In genomic region chr2:46977899-46978298, GRCh38 we compare ENCODE assay signal across 12 cellular contexts. TPM values are rescaled to one million over a fixed set of nuclear protein-coding genes. Genes with fewer than 3 reads are reported as not detected.
DNase-seq lines count a peak whose midpoint lies in the region; ATAC-seq and TF ChIP-seq lines count a peak whose summit lies in the region.
"Had no signal": no experiment of that assay in that cellular context is flagged by ENCODE, and none has a peak within 500 bp of the region (broad histone marks: within the 10 kb centered on the region; RNA-seq: fewer than 3 reads in every experiment).

No MANE protein-coding gene starts in this region.

- H3K9me3 Mint-ChIP-seq in T-cell = no peaks in the 10 kb centered on the region
- no peaks in the 10 kb centered on the region for H3K9me3 Mint-ChIP-seq in memory B cell
- no peaks in the 10 kb centered on the region for H3K9me3 Mint-ChIP-seq in Calu3 (ENCODE audit: low read depth, unreplicated experiment)
- H3K9me3 Mint-ChIP-seq: mesothelial cell of epicardium had no signal

- H3K4me1 Mint-ChIP-seq in T-cell (peaks cover 37 to 48% (median 47%) of the 10 kb centered on the region in 3 donors), memory B cell (peaks cover 50% of the 10 kb centered on the region), Calu3 (ENCODE audit: low read depth, unreplicated experiment) (no peaks in the 10 kb centered on the region)
- H3K4me1 Mint-ChIP-seq: mesothelial cell of epicardium had no signal

- H3K27ac Mint-ChIP-seq in T-cell = peak overlapping the region; percentile 81 to 89
- peak overlapping the region; percentile 97 for H3K27ac Mint-ChIP-seq in memory B cell
- H3K27ac Mint-ChIP-seq in Calu3 (ENCODE audit: unreplicated experiment) = no peak overlapping the region
- H3K27ac Mint-ChIP-seq: mesothelial cell of epicardium had no signal

- CTCF ChIA-PET in T-cell (lab: Charles Lee) = interaction anchor here (0.6 to 1.7 kb wide), 7 partner anchors 10 to 917 kb away, joined by 3 read pairs; partner anchors contain the start of gene MSH2 (in 2 of the 2)
- CTCF ChIA-PET in Calu3 (lab: Charles Lee) = no interaction called here

- peaks cover 40% of the 10 kb centered on the region for H3K36me3 Mint-ChIP-seq in T-cell
- peaks cover 27% of the 10 kb centered on the region for H3K36me3 Mint-ChIP-seq in memory B cell
- peaks cover 21% of the 10 kb centered on the region for H3K36me3 Mint-ChIP-seq in Calu3 (ENCODE audit: insufficient read depth, unreplicated experiment)

- BruUV-seq in Calu3 (replicated peaks; lab: Mats Ljungman, UMichigan) = no TSS peak

- H3K4me3 Mint-ChIP-seq in T-cell (peak overlapping the region in 1 of 3 donors; percentile 27), memory B cell (peak overlapping the region; percentile 74), Calu3 (ENCODE audit: low read depth, unreplicated experiment) (no peak overlapping the region)
- H3K4me3 Mint-ChIP-seq: mesothelial cell of epicardium had no signal

- POLR2A ChIA-PET in T-cell (lab: Charles Lee) = no interaction called here

- no peaks in the 10 kb centered on the region for H3K27me3 Mint-ChIP-seq in T-cell
- no peaks in the 10 kb centered on the region for H3K27me3 Mint-ChIP-seq in memory B cell
- H3K27me3 Mint-ChIP-seq in Calu3 (ENCODE audit: unreplicated experiment) = no peaks in the 10 kb centered on the region

- DNase-seq in GM06990 (ENCODE audit: extremely low read depth, insufficient read length) = peak; percentile 37
- DNase-seq in T-cell = no peak
- DNase-seq in memory B cell (ENCODE audit: low spot score in 2 of 2) = peak in 1 of 2 donors; percentile 37
- DNase-seq in stimulated activated CD4-positive, alpha-beta T cell treated with anti-CD3 and anti-CD28 coated beads, Interleukin-2, amount 100 ng/mL, for 24 hours = no peak
- no peak for DNase-seq in NCI-H146 treated with DMSO at 0.1 percent for 48 hours (lab: John Stamatoyannopoulos, UW; ENCODE audit: unreplicated experiment)
- no peak for DNase-seq in Calu3
- DNase-seq in NCI-H510A (lab: John Stamatoyannopoulos, UW) = no peak
- DNase-seq: DND-41, foreskin keratinocyte had no signal

- peaks cover 16% of the 10 kb centered on the region for H3K36me3 ChIP-seq in GM06990 (ENCODE audit: control insufficient read depth, insufficient read depth, low read length)

- intact Hi-C loops in Calu3 (cut with micrococcal nuclease; ENCODE audit: unreplicated experiment) = no loop called here

- H3K4me3 ChIP-seq in GM06990 (replicated peaks; ENCODE audit: low read depth, low read length) = no peak overlapping the region

- ATAC-seq in HG03175 (IDR thresholded peaks at IDR 0.05; ENCODE audit: unreplicated experiment) (peak; percentile 34), T-cell (replicated peaks in 1 of 4) (no peak), memory B cell (ENCODE audit: low read depth) (peak; percentile 64)
- ATAC-seq: foreskin keratinocyte, SK-N-SH treated with all-trans-retinoic acid at 6 μM for 48 hours had no signal

- H3K27me3 ChIP-seq in GM06990 (replicated peaks; ENCODE audit: control insufficient read depth, insufficient read depth, low read length) = no peaks in the 10 kb centered on the region
- H3K27me3 ChIP-seq: foreskin keratinocyte had no signal

- TF ChIP-seq CTCF in GM06990 (IDR thresholded peaks at IDR 0.05; ENCODE audit: insufficient read depth, low read length, poor library complexity, severe bottlenecking) = no peak
- TF ChIP-seq CTCF in Calu3 (IDR thresholded peaks at IDR 0.05; ENCODE audit: unreplicated experiment) = no peak

RNA-seq across cellular contexts. Expression of gene TTC7A, which starts 36.9 kb away (rescaled TPM):
- total RNA-seq in T-cell (10 to 100 TPM; 38.9 to 52.6 (median 43.7) TPM), Calu3 (2022) (26.2 and 28.4 TPM in 2 replicates)

Comparison
In these comparisons a context has a peak if more than half of its experiments do, and no peak if none do; other contexts are left out.
1. ATAC-seq: peak in HG03175 (single experiment) and memory B cell (single experiment); none in T-cell (0 of 4).